36 cellular contexts compared by ENCODE assay signal in genomic region chr2:65368464-65368863, GRCh38.
A peak's percentile ranks its signal among the peaks of the same experiment; 100 is the strongest.
DNase-seq lines count a peak whose midpoint lies in the region; ATAC-seq, FAIRE-seq and TF ChIP-seq lines count a peak whose summit lies in the region.
"Had no signal": no experiment of that assay in that cellular context is flagged by ENCODE, and none has a peak within 500 bp of the region (broad histone marks: within the 10 kb centered on the region; RNA-seq: fewer than 3 reads in every experiment).

No MANE protein-coding gene starts in this region.

- H3K4me3 ChIP-seq in breast epithelium (no peak overlapping the region), OCI-LY7 (ENCODE audit: low read depth, low read length, poor library complexity, severe bottlenecking) (no peak overlapping the region), keratinocyte (ENCODE audit: control insufficient read depth in 2 of 3, extremely low read depth in 1 of 3, insufficient read depth in 2 of 3, low read depth in 1 of 3, low read length in 3 of 3) (no peak overlapping the region)
- H3K4me3 ChIP-seq: adrenal gland, body of pancreas, esophagus squamous epithelium, heart left ventricle, K562, MG63, sigmoid colon, tibial artery, vagina had no signal

- H3K9me3 ChIP-seq in breast epithelium = no peaks in the 10 kb centered on the region
- no peaks in the 10 kb centered on the region for H3K9me3 ChIP-seq in OCI-LY7 (ENCODE audit: low read length)
- H3K9me3 ChIP-seq in keratinocyte (ENCODE audit: control insufficient read depth, low read depth, low read length) = no peaks in the 10 kb centered on the region
- H3K9me3 ChIP-seq: adrenal gland, body of pancreas, esophagus squamous epithelium, heart left ventricle, MG63, sigmoid colon, SK-N-SH, tibial artery, vagina had no signal

- H3K9me1 ChIP-seq in keratinocyte (ENCODE audit: control insufficient read depth, extremely low read depth, insufficient read depth, low read length) = peaks cover 4% of the 10 kb centered on the region

- no peak for ATAC-seq in HG02759 (IDR thresholded peaks at IDR 0.05; ENCODE audit: unreplicated experiment)
- ATAC-seq: body of pancreas, heart left ventricle, K562, T-helper 17 cell had no signal

- CTCF ChIA-PET in MCF 10A (lab: Yijun Ruan, JAX) (interaction anchor here (0.5 to 2.3 kb wide), 5 partner anchors 17 to 104 kb away, joined by 3 to 6 read pairs (median 3); no protein-coding TSS in a partner anchor), OCI-LY7 (lab: Charles Lee; ENCODE audit: unreplicated experiment) (interaction anchor here (0.6 kb wide), 1 partner anchor 179 kb away, joined by 4 read pairs; no protein-coding TSS in a partner anchor)

- H3K27ac Mint-ChIP-seq in MCF 10A (ENCODE audit: low read depth, unreplicated experiment) = peak overlapping the region; percentile 66
- H3K27ac Mint-ChIP-seq in HFFc6 = peak overlapping the region; percentile 95; the same call in 1 of the 2 replicates
- H3K27ac Mint-ChIP-seq: activated CD4-positive, alpha-beta memory T cell treated with anti-CD3 and anti-CD28 coated beads, Interleukin-2, amount 10 ng/mL, durations not matched to agents 7 days and 5 days; activated naive CD4-positive, alpha-beta T cell treated with anti-CD3 and anti-CD28 coated beads for 36 hours; activated T-helper 1 cell treated with anti-CD3 and anti-CD28 coated beads, Interleukin-12 subunit alpha, Interleukin-12 subunit beta, Interleukin-2, Interleukin-4 antibody, amounts not matched to agents 30 ng/mL and 10 ng/mL and 1 ng/mL, durations not matched to agents 14 hours and 24 hours and 36 hours; B cell; T-helper 17 cell had no signal

- no peak for TF ChIP-seq POLR2A in breast epithelium (IDR thresholded peaks at IDR 0.05)

- BruUV-seq in MCF 10A (replicated peaks; lab: Mats Ljungman, UMichigan) (no TSS peak), OCI-LY7 (replicated peaks; lab: Mats Ljungman, UMichigan) (no TSS peak)

- H3K36me3 ChIP-seq in breast epithelium = no peaks in the 10 kb centered on the region
- H3K36me3 ChIP-seq in OCI-LY7 (ENCODE audit: insufficient read depth, low read length) = no peaks in the 10 kb centered on the region
- peaks cover 0 to 6% of the 10 kb centered on the region in 2 experiments for H3K36me3 ChIP-seq in keratinocyte (ENCODE audit: control insufficient read depth in 2 of 2, extremely low read depth in 1 of 2, insufficient read depth in 2 of 2, low read length in 2 of 2)
- H3K36me3 ChIP-seq: adrenal gland, esophagus squamous epithelium, heart left ventricle, MG63, sigmoid colon, tibial artery, vagina had no signal

- no peak overlapping the region for H3K9ac ChIP-seq in keratinocyte (ENCODE audit: control insufficient read depth, extremely low read depth, insufficient read depth, low read length)

- H3K9me3 Mint-ChIP-seq in MCF 10A (ENCODE audit: unreplicated experiment) = no peaks in the 10 kb centered on the region
- H3K9me3 Mint-ChIP-seq in HFFc6 = no peaks in the 10 kb centered on the region
- H3K9me3 Mint-ChIP-seq: activated CD4-positive, alpha-beta memory T cell treated with anti-CD3 and anti-CD28 coated beads, Interleukin-2, amount 10 ng/mL, durations not matched to agents 7 days and 5 days; activated naive CD4-positive, alpha-beta T cell treated with anti-CD3 and anti-CD28 coated beads for 36 hours; activated T-helper 1 cell treated with anti-CD3 and anti-CD28 coated beads, Interleukin-12 subunit alpha, Interleukin-12 subunit beta, Interleukin-2, Interleukin-4 antibody, amounts not matched to agents 30 ng/mL and 10 ng/mL and 1 ng/mL, durations not matched to agents 14 hours and 24 hours and 36 hours had no signal

- no peak for FAIRE-seq in keratinocyte (lab: Jason Lieb, UNC)
- no peak for FAIRE-seq in D721Med (lab: Jason Lieb, UNC)
- FAIRE-seq: HTR-8/SVneo, K562, kidney had no signal

- H3K27me3 Mint-ChIP-seq in MCF 10A (ENCODE audit: insufficient read depth, unreplicated experiment) (no peaks in the 10 kb centered on the region), HFFc6 (ENCODE audit: insufficient read depth) (no peaks in the 10 kb centered on the region)

- intact Hi-C loops in MCF 10A (cut with micrococcal nuclease) = no loop called here
- intact Hi-C loops in breast epithelium (cut with DNase I; ENCODE audit: low total_unique reads) = no loop called here
- intact Hi-C loops in OCI-LY7 (cut with micrococcal nuclease; ENCODE audit: unreplicated experiment) = no loop called here

- H3K27me3 ChIP-seq in breast epithelium (no peaks in the 10 kb centered on the region), keratinocyte (ENCODE audit: control insufficient read depth, extremely low read depth, insufficient read depth, low read length) (no peaks in the 10 kb centered on the region)
- H3K27me3 ChIP-seq: adrenal gland, body of pancreas, esophagus squamous epithelium, heart left ventricle, MG63, sigmoid colon, tibial artery, vagina had no signal

- H3K4me1 Mint-ChIP-seq in MCF 10A (ENCODE audit: insufficient read depth, unreplicated experiment) = peaks cover 57% of the 10 kb centered on the region
- H3K4me1 Mint-ChIP-seq in HFFc6 (ENCODE audit: low read depth) = peaks cover 89% of the 10 kb centered on the region

- dilution Hi-C loops in keratinocyte (cut with MboI; ENCODE audit: extremely low pct_ligation_motif_present, low sequenced_read_pairs) = no loop called here

- H3K4me1 ChIP-seq in breast epithelium (no peaks in the 10 kb centered on the region), OCI-LY7 (ENCODE audit: insufficient read depth, low read length, poor library complexity, severe bottlenecking) (peaks cover 100% of the 10 kb centered on the region), keratinocyte (ENCODE audit: control insufficient read depth, extremely low read depth, insufficient read depth, low read length) (peaks cover 35% of the 10 kb centered on the region)

- H3K79me2 ChIP-seq in OCI-LY7 (ENCODE audit: insufficient read depth, low read depth, low read length) (peaks cover 78% of the 10 kb centered on the region), keratinocyte (ENCODE audit: control insufficient read depth, insufficient read depth, low read length) (peaks cover 82% of the 10 kb centered on the region)

- H3K4me3 Mint-ChIP-seq in MCF 10A (ENCODE audit: unreplicated experiment) = no peak overlapping the region
- no peak overlapping the region for H3K4me3 Mint-ChIP-seq in HFFc6
- H3K4me3 Mint-ChIP-seq: activated CD4-positive, alpha-beta memory T cell treated with anti-CD3 and anti-CD28 coated beads, Interleukin-2, amount 10 ng/mL, durations not matched to agents 7 days and 5 days; activated naive CD4-positive, alpha-beta T cell treated with anti-CD3 and anti-CD28 coated beads for 36 hours; activated T-helper 1 cell treated with anti-CD3 and anti-CD28 coated beads, Interleukin-12 subunit alpha, Interleukin-12 subunit beta, Interleukin-2, Interleukin-4 antibody, amounts not matched to agents 30 ng/mL and 10 ng/mL and 1 ng/mL, durations not matched to agents 14 hours and 24 hours and 36 hours; B cell; T-helper 17 cell had no signal

- TF ChIP-seq CTCF in MCF 10A (IDR thresholded peaks at IDR 0.05; ENCODE audit: unreplicated experiment) (no peak), breast epithelium (IDR thresholded peaks at IDR 0.05) (no peak), HFFc6 (IDR thresholded peaks at IDR 0.05) (no peak), OCI-LY7 (conservative IDR thresholded peaks at IDR 0.05; ENCODE audit: low read length) (no peak), keratinocyte (optimal IDR thresholded peaks at IDR 0.05 in 1 of 3, IDR thresholded peaks at IDR 0.05 in 1 of 3, conservative IDR thresholded peaks at IDR 0.05 in 1 of 3; ENCODE audit: extremely low read depth in 1 of 3, insufficient read depth in 2 of 3, low read length in 3 of 3) (no peak), D721Med (IDR thresholded peaks at IDR 0.05; ENCODE audit: insufficient read depth, missing control alignments) (no peak)

- H4K20me1 ChIP-seq in OCI-LY7 (ENCODE audit: insufficient read depth, low read length) = no peaks in the 10 kb centered on the region
- peaks cover 12% of the 10 kb centered on the region for H4K20me1 ChIP-seq in keratinocyte (ENCODE audit: control insufficient read depth, extremely low read depth, insufficient read depth, low read length)

- H3K27ac ChIP-seq in breast epithelium (no peak overlapping the region), OCI-LY7 (ENCODE audit: low read depth, low read length, poor library complexity, severe bottlenecking) (peak overlapping the region; percentile 85), keratinocyte (ENCODE audit: control insufficient read depth, insufficient read depth, low read length) (no peak overlapping the region)
- H3K27ac ChIP-seq: adrenal gland, body of pancreas, tibial artery had no signal

- H3K36me3 Mint-ChIP-seq in MCF 10A (ENCODE audit: insufficient read depth, unreplicated experiment) (peaks cover 5% of the 10 kb centered on the region), HFFc6 (ENCODE audit: low read depth) (peaks cover 6% of the 10 kb centered on the region)

- H3K9me2 ChIP-seq in OCI-LY7 (ENCODE audit: insufficient read depth, low read length) = no peaks in the 10 kb centered on the region
- H3K9me2 ChIP-seq: SK-N-SH had no signal

- DNase-seq in MCF 10A (ENCODE audit: unreplicated experiment) (no peak), breast epithelium (ENCODE audit: low spot score in 2 of 2) (no peak), HFFc6 (no peak), OCI-LY7 (ENCODE audit: low spot score) (no peak), keratinocyte (ENCODE audit: low read depth, low spot score) (no peak), D721Med (ENCODE audit: insufficient read length, low spot score) (no peak), GM03348 (ENCODE audit: low spot score) (no peak)
- DNase-seq: activated CD4-positive, alpha-beta memory T cell treated with anti-CD3 and anti-CD28 coated beads, Interleukin-2, amount 10 ng/mL, durations not matched to agents 7 days and 5 days; activated CD4-positive, CD25-positive, alpha-beta regulatory T cell treated with anti-CD3 and anti-CD28 coated beads, Interleukin-2, amount 50 U/mL, for 72 hours; activated CD8-positive, alpha-beta memory T cell treated with anti-CD3 and anti-CD28 coated beads, Interleukin-2, amount 50 U/mL, for 48 hours; activated naive CD4-positive, alpha-beta T cell treated with anti-CD3 and anti-CD28 coated beads for 36 hours; adrenal gland; body of pancreas; cerebellar nuclear complex; dermis blood vessel endothelial cell; DMS79; esophagus squamous epithelium; foreskin melanocyte; GDM1; heart left ventricle; kidney; MG63; NCI-H1417 treated with DMSO at 0.1 percent for 48 hours; NCI-H2081; NCI-H524 treated with DMSO at 0.1 percent for 48 hours; sigmoid colon; SK-N-SH; stimulated activated CD4-positive, alpha-beta T cell treated with anti-CD3 and anti-CD28 coated beads, Interleukin-4, amount 100 ng/mL, for 1 hour; T-helper 17 cell; tibial artery had no signal

- peak overlapping the region; percentile 77 for H3K4me2 ChIP-seq in OCI-LY7 (ENCODE audit: low read length)
- H3K4me2 ChIP-seq in keratinocyte (ENCODE audit: control insufficient read depth, extremely low read depth, insufficient read depth, low read depth, low read length) = peak overlapping the region; percentile 89

- H2AFZ ChIP-seq in OCI-LY7 (ENCODE audit: low read length) (no peak overlapping the region), keratinocyte (ENCODE audit: control insufficient read depth, low read length) (no peak overlapping the region)

- POLR2A ChIA-PET in MCF 10A (lab: Yijun Ruan, JAX) (interaction anchor here (0.6 to 5.4 kb wide), 14 partner anchors 9 to 383 kb away, joined by 3 to 67 read pairs (median 8); partner anchors contain the start of gene SPRED2), OCI-LY7 (lab: Charles Lee) (interaction anchor here (0.6 to 8.0 kb wide), 17 partner anchors 8 to 323 kb away, joined by 3 to 104 read pairs (median 6); no protein-coding TSS in a partner anchor)
